In the genomic region with DNA sequence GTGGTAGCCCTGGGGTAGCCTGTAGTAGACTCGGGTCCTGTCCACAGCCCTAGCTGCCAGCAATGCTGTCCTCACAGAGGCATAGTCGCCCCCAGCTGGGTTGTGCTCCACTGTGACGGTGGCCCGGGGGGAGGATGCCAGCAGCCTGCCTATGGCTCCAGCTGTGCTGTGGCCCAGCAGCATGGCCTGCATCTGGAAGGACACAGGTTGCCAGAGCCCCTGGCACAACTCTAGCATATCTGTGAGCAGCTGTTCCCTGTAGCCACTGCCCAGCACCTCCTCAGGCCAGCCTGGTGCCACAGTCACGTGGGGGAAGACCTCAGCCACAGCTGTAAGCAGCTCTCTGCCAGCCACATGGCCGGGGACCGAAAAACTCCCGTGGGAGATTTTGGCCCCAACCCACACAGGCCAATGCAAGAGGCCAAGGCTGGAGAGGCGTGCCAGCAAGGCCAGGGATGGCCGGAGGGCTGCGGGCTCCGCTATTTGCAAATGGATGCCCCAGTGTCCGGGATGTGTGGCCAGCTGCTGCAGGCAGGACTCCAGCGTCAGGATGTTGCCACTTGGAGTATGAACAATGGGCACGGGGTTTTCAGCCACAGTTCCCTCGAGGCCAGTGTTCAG, we compare ENCODE assay signal across 2 cellular contexts.
TF ChIP-seq lines count a peak whose summit lies in the region.

No MANE protein-coding gene starts in this region.

TF ChIP-seq in HEK293, 187 proteins besides CTCF, POLR2A, EP300 and RAD21 (continued from another document):
- TF ChIP-seq, protein P1, sequence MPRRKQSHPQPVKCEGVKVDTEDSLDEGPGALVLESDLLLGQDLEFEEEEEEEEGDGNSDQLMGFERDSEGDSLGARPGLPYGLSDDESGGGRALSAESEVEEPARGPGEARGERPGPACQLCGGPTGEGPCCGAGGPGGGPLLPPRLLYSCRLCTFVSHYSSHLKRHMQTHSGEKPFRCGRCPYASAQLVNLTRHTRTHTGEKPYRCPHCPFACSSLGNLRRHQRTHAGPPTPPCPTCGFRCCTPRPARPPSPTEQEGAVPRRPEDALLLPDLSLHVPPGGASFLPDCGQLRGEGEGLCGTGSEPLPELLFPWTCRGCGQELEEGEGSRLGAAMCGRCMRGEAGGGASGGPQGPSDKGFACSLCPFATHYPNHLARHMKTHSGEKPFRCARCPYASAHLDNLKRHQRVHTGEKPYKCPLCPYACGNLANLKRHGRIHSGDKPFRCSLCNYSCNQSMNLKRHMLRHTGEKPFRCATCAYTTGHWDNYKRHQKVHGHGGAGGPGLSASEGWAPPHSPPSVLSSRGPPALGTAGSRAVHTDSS (tag by site-specific recombination; IDR thresholded peaks at IDR 0.05): no peak
- TF ChIP-seq, protein P2, sequence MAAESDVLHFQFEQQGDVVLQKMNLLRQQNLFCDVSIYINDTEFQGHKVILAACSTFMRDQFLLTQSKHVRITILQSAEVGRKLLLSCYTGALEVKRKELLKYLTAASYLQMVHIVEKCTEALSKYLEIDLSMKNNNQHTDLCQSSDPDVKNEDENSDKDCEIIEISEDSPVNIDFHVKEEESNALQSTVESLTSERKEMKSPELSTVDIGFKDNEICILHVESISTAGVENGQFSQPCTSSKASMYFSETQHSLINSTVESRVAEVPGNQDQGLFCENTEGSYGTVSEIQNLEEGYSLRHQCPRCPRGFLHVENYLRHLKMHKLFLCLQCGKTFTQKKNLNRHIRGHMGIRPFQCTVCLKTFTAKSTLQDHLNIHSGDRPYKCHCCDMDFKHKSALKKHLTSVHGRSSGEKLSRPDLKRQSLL (tag by site-specific recombination; IDR thresholded peaks at IDR 0.05): no peak
- no peak for TF ChIP-seq WT1 (tag by site-specific recombination; IDR thresholded peaks at IDR 0.05)

TF ChIP-seq in K562, 482 proteins besides CTCF, POLR2A, EP300 and RAD21 (continued from another document):
- TF ChIP-seq, protein P3, sequence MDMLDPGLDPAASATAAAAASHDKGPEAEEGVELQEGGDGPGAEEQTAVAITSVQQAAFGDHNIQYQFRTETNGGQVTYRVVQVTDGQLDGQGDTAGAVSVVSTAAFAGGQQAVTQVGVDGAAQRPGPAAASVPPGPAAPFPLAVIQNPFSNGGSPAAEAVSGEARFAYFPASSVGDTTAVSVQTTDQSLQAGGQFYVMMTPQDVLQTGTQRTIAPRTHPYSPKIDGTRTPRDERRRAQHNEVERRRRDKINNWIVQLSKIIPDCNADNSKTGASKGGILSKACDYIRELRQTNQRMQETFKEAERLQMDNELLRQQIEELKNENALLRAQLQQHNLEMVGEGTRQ (CRISPR knock-in tag; IDR thresholded peaks at IDR 0.05): peak; percentile 25; the same call in 1 of the 2 replicates
- TF ChIP-seq, protein P4, sequence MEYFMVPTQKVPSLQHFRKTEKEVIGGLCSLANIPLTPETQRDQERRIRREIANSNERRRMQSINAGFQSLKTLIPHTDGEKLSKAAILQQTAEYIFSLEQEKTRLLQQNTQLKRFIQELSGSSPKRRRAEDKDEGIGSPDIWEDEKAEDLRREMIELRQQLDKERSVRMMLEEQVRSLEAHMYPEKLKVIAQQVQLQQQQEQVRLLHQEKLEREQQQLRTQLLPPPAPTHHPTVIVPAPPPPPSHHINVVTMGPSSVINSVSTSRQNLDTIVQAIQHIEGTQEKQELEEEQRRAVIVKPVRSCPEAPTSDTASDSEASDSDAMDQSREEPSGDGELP (CRISPR knock-in tag; IDR thresholded peaks at IDR 0.05; ENCODE audit: borderline replicate concordance): 0 out of 2 replicates have a peak, but pooled peaks have one; percentile 12
- no peak for TF ChIP-seq PCBP2 (IDR thresholded peaks at IDR 0.05; ENCODE audit: low read depth, low read length, poor library complexity, severe bottlenecking)
- TF ChIP-seq TAF9B (IDR thresholded peaks at IDR 0.05; ENCODE audit: partially characterized antibody): no peak
TF ChIP-seq in K562: peak in this region for 2.
